Comparison of ENCODE assay signal across 9 cellular contexts in genomic region chr1:219120625-219121544, GRCh38. TPM values are rescaled to one million over a fixed set of nuclear protein-coding genes. Genes with fewer than 3 reads are reported as not detected.
A peak's percentile ranks its signal among the peaks of the same experiment; 100 is the strongest.
DNase-seq lines count a peak whose midpoint lies in the region; ATAC-seq and TF ChIP-seq lines count a peak whose summit lies in the region.
"Had no signal": no experiment of that assay in that cellular context is flagged by ENCODE, and none has a peak within 500 bp of the region (broad histone marks: within the 10 kb centered on the region; RNA-seq: fewer than 3 reads in every experiment).

No MANE protein-coding gene starts in this region.

- H3K79me2 ChIP-seq in MM.1S (ENCODE audit: low read length): no peaks in the 10 kb centered on the region

- ATAC-seq in SK-N-SH treated with all-trans-retinoic acid at 6 μM for 48 hours: peak; percentile 89
- peak; percentile 21 for ATAC-seq in foreskin keratinocyte
- no peak for ATAC-seq in HG03025 (IDR thresholded peaks at IDR 0.05; ENCODE audit: low FRiP score, unreplicated experiment)

- peak; percentile 56 for DNase-seq in GM03348 (ENCODE audit: low spot score)
- DNase-seq in foreskin keratinocyte: peak in 1 of 2 donors; percentile 22
- DNase-seq in stimulated activated CD4-positive, alpha-beta T cell treated with anti-CD3 and anti-CD28 coated beads, Interleukin-4, amount 100 ng/mL, for 24 hours: no peak
- no peak for DNase-seq in MM.1S
- no peak for DNase-seq in caudate nucleus (lab: John Stamatoyannopoulos, UW)
- DNase-seq: transverse colon had no signal

- no peaks in the 10 kb centered on the region for H4K20me1 ChIP-seq in MM.1S (ENCODE audit: insufficient read depth, low read length)

- H3K36me3 ChIP-seq in skeletal muscle satellite cell (ENCODE audit: insufficient read depth, low read length) (no peaks in the 10 kb centered on the region), MM.1S (replicated peaks; ENCODE audit: insufficient read depth, low read length) (no peaks in the 10 kb centered on the region)
- H3K36me3 ChIP-seq: transverse colon had no signal

- H3K27me3 ChIP-seq in foreskin keratinocyte (no peaks in the 10 kb centered on the region), skeletal muscle satellite cell (ENCODE audit: control insufficient read depth, insufficient read depth, low read length) (no peaks in the 10 kb centered on the region), MM.1S (replicated peaks; ENCODE audit: insufficient read depth, low read length) (no peaks in the 10 kb centered on the region)
- H3K27me3 ChIP-seq: transverse colon had no signal

- TF ChIP-seq CTCF in foreskin keratinocyte (conservative IDR thresholded peaks at IDR 0.05): no peak
- no peak for TF ChIP-seq CTCF in MM.1S (IDR thresholded peaks at IDR 0.05; ENCODE audit: low read length)

- H3K9ac ChIP-seq in skeletal muscle satellite cell (ENCODE audit: low read depth, low read length) (peak overlapping the region; percentile 19), MM.1S (ENCODE audit: low read length) (no peak overlapping the region)

- peak overlapping the region; percentile 58 for H3K4me2 ChIP-seq in skeletal muscle satellite cell (ENCODE audit: low read length)
- no peak overlapping the region for H3K4me2 ChIP-seq in MM.1S (ENCODE audit: low read depth, low read length)

- H3K4me1 ChIP-seq in foreskin keratinocyte (no peaks in the 10 kb centered on the region), skeletal muscle satellite cell (ENCODE audit: control insufficient read depth, insufficient read depth, low read length) (peaks cover 28% of the 10 kb centered on the region), MM.1S (ENCODE audit: low read length) (no peaks in the 10 kb centered on the region)
- H3K4me1 ChIP-seq: transverse colon had no signal

- H3K9me3 ChIP-seq in skeletal muscle satellite cell (replicated peaks; ENCODE audit: low read length) (no peaks in the 10 kb centered on the region), MM.1S (replicated peaks; ENCODE audit: insufficient read depth, low read length) (no peaks in the 10 kb centered on the region)
- H3K9me3 ChIP-seq: transverse colon had no signal

- H3K27ac ChIP-seq in foreskin keratinocyte: no peak overlapping the region
- no peak overlapping the region for H3K27ac ChIP-seq in MM.1S (ENCODE audit: low read length)
- H3K27ac ChIP-seq in caudate nucleus (ENCODE audit: low read depth, low read length): no peak overlapping the region
- H3K27ac ChIP-seq: transverse colon had no signal

- H3K9me2 ChIP-seq in MM.1S (replicated peaks; ENCODE audit: insufficient read depth, low read length): no peaks in the 10 kb centered on the region

- H2AFZ ChIP-seq in MM.1S (ENCODE audit: low read length): no peak overlapping the region

- H3F3A ChIP-seq in MM.1S (ENCODE audit: insufficient read depth, low read length): no peaks in the 10 kb centered on the region

- peak overlapping the region; percentile 12 for H3K4me3 ChIP-seq in skeletal muscle satellite cell (ENCODE audit: low read length)
- H3K4me3 ChIP-seq in MM.1S (ENCODE audit: low read length): no peak overlapping the region
- H3K4me3 ChIP-seq: transverse colon had no signal

TF ChIP-seq in SK-N-SH treated with all-trans-retinoic acid at 6 μM for 48 hours, 23 proteins besides CTCF, POLR2A, EP300 and RAD21:
- TF ChIP-seq BACH2 (CRISPR knock-in tag; IDR thresholded peaks at IDR 0.05; ENCODE audit: borderline replicate concordance) (peak; percentile 86; the same call in 1 of the 2 replicates), CSDC2 (CRISPR knock-in tag; IDR thresholded peaks at IDR 0.05) (no peak)
TF ChIP-seq in SK-N-SH treated with all-trans-retinoic acid at 6 μM for 48 hours: peak in this region for 1.

RNA-seq across cellular contexts. Expression of gene LYPLAL1, which starts 52.8 kb away (rescaled TPM):
- total RNA-seq in foreskin keratinocyte: 11.1 and 16.8 TPM in 2 replicates
- 24.7 and 30.0 TPM in 2 replicates for polyA plus RNA-seq in foreskin keratinocyte
- 19.0 and 38.3 TPM in 2 replicates for total RNA-seq in skeletal muscle satellite cell (2012; rRNA removed)
